1 cellular context compared by ENCODE assay signal in genomic region chr1:225999227-225999911, GRCh38.
A peak's percentile ranks its signal among the peaks of the same experiment; 100 is the strongest.
TF ChIP-seq lines count a peak whose summit lies in the region.

Gene SDE2 (minus strand): TSS chr1:225999343. CDS start chr1:225999312, 31 bp downstream.

TF ChIP-seq in H1, 55 proteins besides CTCF, POLR2A, EP300 and RAD21 (continued from another document):
- no peak for TF ChIP-seq NANOG (IDR thresholded peaks at IDR 0.05; ENCODE audit: insufficient read depth, low read depth, low read length, poor library complexity, severe bottlenecking)
- no peak for TF ChIP-seq SIX5 (IDR thresholded peaks at IDR 0.05; ENCODE audit: low read depth, low read length)
- no peak for TF ChIP-seq ATF2 (IDR thresholded peaks at IDR 0.05; ENCODE audit: low read length)
- TF ChIP-seq NRF1 (IDR thresholded peaks at IDR 0.05; ENCODE audit: low read depth, low read length), result no peak
- no peak for TF ChIP-seq SIRT6 (IDR thresholded peaks at IDR 0.05; ENCODE audit: low read length)
- TF ChIP-seq BRCA1 (IDR thresholded peaks at IDR 0.05; ENCODE audit: low read depth, low read length), result no peak
- peak; percentile 99 for TF ChIP-seq POLR2AphosphoS5 (IDR thresholded peaks at IDR 0.05; ENCODE audit: low read depth, low read length)
- no peak for TF ChIP-seq HDAC6 (IDR thresholded peaks at IDR 0.05; ENCODE audit: low read depth, low read length)
- TF ChIP-seq JUND (IDR thresholded peaks at IDR 0.05; ENCODE audit: low read length), result 0 out of 2 replicates have a peak, but pooled peaks have one; percentile 3
- TF ChIP-seq CREB1 (IDR thresholded peaks at IDR 0.05), result peak; percentile 97
- peak; percentile 62 for TF ChIP-seq KDM4A (IDR thresholded peaks at IDR 0.05; ENCODE audit: low read depth, low read length, severe bottlenecking)
- peak; percentile 96 for TF ChIP-seq TAF1 (IDR thresholded peaks at IDR 0.05; ENCODE audit: low read depth, low read length)
- TF ChIP-seq POU5F1 (IDR thresholded peaks at IDR 0.05; ENCODE audit: low read depth, low read length), result no peak
- TF ChIP-seq YY1 (IDR thresholded peaks at IDR 0.05; ENCODE audit: low read depth, low read length), result peak; percentile 91
- TF ChIP-seq PHF8 (conservative IDR thresholded peaks at IDR 0.05; ENCODE audit: low read depth, low read length), result peak; percentile 94; the same call in 1 of the 2 replicates
- TF ChIP-seq TBP (IDR thresholded peaks at IDR 0.05; ENCODE audit: low read depth, low read length), result peak; percentile 97
- TF ChIP-seq TAF7 (optimal IDR thresholded peaks at IDR 0.05; ENCODE audit: borderline replicate concordance, low read depth, low read length), result peak; percentile 73
- TF ChIP-seq CHD1 (IDR thresholded peaks at IDR 0.05; ENCODE audit: low read depth, low read length), result no peak
- peak; percentile 97 for TF ChIP-seq KDM5A (IDR thresholded peaks at IDR 0.05; ENCODE audit: low read length)
- peak in 1 of 2 experiments; percentile 7; a peak in 1 of 4 replicates for TF ChIP-seq HDAC2 (IDR thresholded peaks at IDR 0.05; ENCODE audit: borderline replicate concordance in 1 of 2, low read depth in 2 of 2, low read length in 2 of 2)
- no peak for TF ChIP-seq ZNF274 (IDR thresholded peaks at IDR 0.05; ENCODE audit: borderline replicate concordance, extremely low read depth, low read length)
- no peak for TF ChIP-seq CTBP2 (IDR thresholded peaks at IDR 0.05; ENCODE audit: borderline replicate concordance, insufficient read depth, insufficient read length, low read length)
- TF ChIP-seq CHD7 (IDR thresholded peaks at IDR 0.05; ENCODE audit: insufficient replicate concordance, low read length), result no peak
- TF ChIP-seq SP4 (IDR thresholded peaks at IDR 0.05; ENCODE audit: low read length), result 0 out of 2 replicates have a peak, but pooled peaks have one; percentile 28
- no peak; the same call in 1 of the 2 replicates for TF ChIP-seq USF2 (IDR thresholded peaks at IDR 0.05; ENCODE audit: low read length)
- TF ChIP-seq RFX5 (IDR thresholded peaks at IDR 0.05; ENCODE audit: borderline replicate concordance, low read depth, low read length), result no peak
- TF ChIP-seq CEBPB (IDR thresholded peaks at IDR 0.05; ENCODE audit: low read depth, low read length), result no peak
- TF ChIP-seq CHD2 (IDR thresholded peaks at IDR 0.05; ENCODE audit: low read length), result peak; percentile 69; the same call in 1 of the 2 replicates
- peak; percentile 59; the same call in 1 of the 2 replicates for TF ChIP-seq ATF3 (IDR thresholded peaks at IDR 0.05; ENCODE audit: insufficient read depth, low read depth, low read length)
- TF ChIP-seq GTF2F1 (IDR thresholded peaks at IDR 0.05; ENCODE audit: borderline replicate concordance, low read depth, low read length), result peak; percentile 96
- TF ChIP-seq CBX8 (IDR thresholded peaks at IDR 0.05; ENCODE audit: borderline replicate concordance, low read depth, low read length), result no peak
- peak; percentile 81 for TF ChIP-seq RBBP5 (IDR thresholded peaks at IDR 0.05; ENCODE audit: borderline replicate concordance, low read depth, low read length)
